Comparison of ENCODE assay signal across 7 cellular contexts in genomic region chr1:113904674-113905434, GRCh38. TPM values are rescaled to one million over a fixed set of nuclear protein-coding genes. Genes with fewer than 3 reads are reported as not detected.
DNase-seq lines count a peak whose midpoint lies in the region; ATAC-seq and TF ChIP-seq lines count a peak whose summit lies in the region.

TSS of gene AP4B1 (minus strand) at chr1:113904799. CDS start at chr1:113904717, 82 bp downstream.
TSS of gene DCLRE1B (plus strand) at chr1:113905326. CDS start at chr1:113905587, 261 bp downstream.

- no peaks in the 10 kb centered on the region for H3K36me3 ChIP-seq in hepatocyte (replicated peaks; ENCODE audit: insufficient read depth, low read depth)

- TF ChIP-seq CTCF in hepatocyte (IDR thresholded peaks at IDR 0.05; ENCODE audit: poor library complexity): peak; percentile 55

- peak within 1 kb of the TSS; percentile 53 for H3K4me3 ChIP-seq in hepatocyte

- H3K4me1 ChIP-seq in hepatocyte (ENCODE audit: insufficient read depth): peaks cover 7% of the 10 kb centered on the region

- no peaks in the 10 kb centered on the region for H4K20me1 ChIP-seq in hepatocyte (ENCODE audit: insufficient read depth, poor library complexity, severe bottlenecking)

- H3K27me3 ChIP-seq in hepatocyte: no peaks in the 10 kb centered on the region

- H3K79me2 ChIP-seq in hepatocyte: peaks cover 18% of the 10 kb centered on the region

- DNase-seq in NCI-H2029 treated with DMSO at 0.1 percent for 48 hours (lab: John Stamatoyannopoulos, UW) (peak; percentile 94), T-helper 9 cell (peak; percentile 91), astrocyte of the hippocampus (ENCODE audit: low read depth, low spot score) (peak; percentile 100), hepatocyte (ENCODE audit: low spot score) (peak; percentile 100), retina (peak; percentile 98)

- peak within 1 kb of the TSS; percentile 85 for H3K4me2 ChIP-seq in hepatocyte

- no peaks in the 10 kb centered on the region for H3K9me2 ChIP-seq in hepatocyte (replicated peaks; ENCODE audit: insufficient read depth)

- no peaks in the 10 kb centered on the region for H3K9me3 ChIP-seq in hepatocyte (ENCODE audit: low read depth)

- peak within 1 kb of the TSS; percentile 84 for H3K27ac ChIP-seq in hepatocyte

- H2AFZ ChIP-seq in hepatocyte: peak within 1 kb of the TSS; percentile 81

- 2% methylated on average over 64 of the region's 67 CpGs for WGBS in hepatocyte (ENCODE audit: low lambda C conversion rate, missing lambda C conversion rate)

- peak; percentile 84 for ATAC-seq in GM18508 (IDR thresholded peaks at IDR 0.05; ENCODE audit: insufficient read depth, unreplicated experiment)
- ATAC-seq in HG03025 (IDR thresholded peaks at IDR 0.05; ENCODE audit: low FRiP score, unreplicated experiment): peak; percentile 90

RNA-seq across cellular contexts. Expression of gene AP4B1, which starts in this region (rescaled TPM):
- 9.8 and 11.4 TPM in 2 replicates for total RNA-seq in hepatocyte
- 11.1 and 12.0 TPM in 2 replicates for polyA plus RNA-seq in hepatocyte

RNA-seq across cellular contexts. Expression of gene DCLRE1B, which starts in this region (rescaled TPM):
- total RNA-seq in hepatocyte: 6.0 and 6.6 TPM in 2 replicates
- polyA plus RNA-seq in hepatocyte: 3.6 and 4.6 TPM in 2 replicates

Comparison
In these comparisons a context has a peak if more than half of its experiments do, and no peak if none do; other contexts are left out.
1. Peak in every context shown above with its lines: DNase-seq, ATAC-seq, H3K4me3 ChIP-seq and H3K27ac ChIP-seq.